ENCODE assay signal across 14 cellular contexts in genomic region chr7:67344481-67345193, GRCh38.
A peak's percentile ranks its signal among the peaks of the same experiment; 100 is the strongest.
DNase-seq lines count a peak whose midpoint lies in the region; ATAC-seq and TF ChIP-seq lines count a peak whose summit lies in the region.
"Had no signal": no experiment of that assay in that cellular context is flagged by ENCODE, and none has a peak within 500 bp of the region (broad histone marks: within the 10 kb centered on the region; RNA-seq: fewer than 3 reads in every experiment).

No MANE protein-coding gene starts in this region.

- no peak for ATAC-seq in Panc1

- no peaks in the 10 kb centered on the region for H3K9me3 Mint-ChIP-seq in activated CD4-positive, alpha-beta T cell treated with anti-CD3 and anti-CD28 coated beads, Interleukin-2, amount 10 ng/mL, durations not matched to agents 24 days and 14 days
- no peaks in the 10 kb centered on the region for H3K9me3 Mint-ChIP-seq in immature natural killer cell
- H3K9me3 Mint-ChIP-seq: HFFc6 had no signal

- BruUV-seq in Panc1 (replicated peaks; lab: Mats Ljungman, UMichigan), result TSS peak; percentile 23

- no peak for TF ChIP-seq CTCF in Panc1 (IDR thresholded peaks at IDR 0.05)
- no peak for TF ChIP-seq CTCF in vagina (IDR thresholded peaks at IDR 0.05)

- in situ Hi-C loops in Panc1 (cut with HindIII; ENCODE audit: low pct_unique_long_range_greater_than_20kb, low sequenced_read_pairs), result no loop called here

- no peak for TF ChIP-seq POLR2A in vagina (IDR thresholded peaks at IDR 0.05)

- H3K4me3 ChIP-seq in Panc1 (ENCODE audit: low read depth in 2 of 2, low read length in 2 of 2) (no peak overlapping the region), skeletal muscle tissue (ENCODE audit: low read length in 3 of 3) (peak overlapping the region in 1 of 3 donors; percentile 49), vagina (no peak overlapping the region)

- POLR2A ChIA-PET in Panc1 (lab: Charles Lee), result no interaction called here

- no peak overlapping the region for H3K9ac ChIP-seq in skeletal muscle tissue (ENCODE audit: low read depth in 1 of 3, low read length in 3 of 3)

- CTCF ChIA-PET in Panc1 (lab: Charles Lee), result no interaction called here

- no peaks in the 10 kb centered on the region for H3K36me3 ChIP-seq in Panc1 (ENCODE audit: control insufficient read depth, insufficient read depth, low read length)
- H3K36me3 ChIP-seq in skeletal muscle tissue (ENCODE audit: control insufficient read depth in 3 of 3, insufficient read depth in 3 of 3, low read length in 3 of 3), result peaks cover 45 to 69% (median 55%) of the 10 kb centered on the region in 3 donors
- H3K36me3 ChIP-seq in vagina, result peaks cover 0 to 5% of the 10 kb centered on the region in 2 donors

- no peaks in the 10 kb centered on the region for H3K27me3 Mint-ChIP-seq in activated CD4-positive, alpha-beta T cell treated with anti-CD3 and anti-CD28 coated beads, Interleukin-2, amount 10 ng/mL, durations not matched to agents 24 days and 14 days
- peaks cover 0 to 4% (median 2%) of the 10 kb centered on the region in 3 donors for H3K27me3 Mint-ChIP-seq in immature natural killer cell (ENCODE audit: low read depth in 3 of 3)

- no peak overlapping the region for H3K27ac ChIP-seq in Panc1 (ENCODE audit: low read length)
- H3K27ac ChIP-seq in epithelial cell of prostate, result peak overlapping the region; percentile 12
- peak overlapping the region; percentile 15 for H3K27ac ChIP-seq in skeletal muscle tissue (ENCODE audit: low read depth, low read length)
- no peak overlapping the region for H3K27ac ChIP-seq in vagina
- H3K27ac ChIP-seq: C4-2B had no signal

- intact Hi-C loops in activated CD4-positive, alpha-beta T cell treated with anti-CD3 and anti-CD28 coated beads, Interleukin-2, amount 10 ng/mL, durations not matched to agents 24 days and 14 days (cut with micrococcal nuclease), result no loop called here
- intact Hi-C loops in Panc1 (cut with micrococcal nuclease; ENCODE audit: unreplicated experiment) (no loop called here), vagina (cut with DNase I) (no loop called here)

- peak; percentile 43 for DNase-seq in activated CD4-positive, alpha-beta T cell treated with anti-CD3 and anti-CD28 coated beads, Interleukin-2, amount 10 ng/mL, durations not matched to agents 24 days and 14 days
- DNase-seq in activated CD4-positive, alpha-beta T cell treated with anti-CD3 and anti-CD28 coated beads, Interleukin-2, amount 50 U/mL, for 1 hour, result no peak
- no peak for DNase-seq in Panc1 (ENCODE audit: low read depth, low spot score)
- no peak for DNase-seq in epithelial cell of prostate (ENCODE audit: low read depth, low spot score)
- DNase-seq in immature natural killer cell, result no peak
- DNase-seq in GM19238 (ENCODE audit: insufficient read length, low spot score), result no peak
- DNase-seq in vagina (ENCODE audit: extremely low spot score in 2 of 2), result no peak
- DNase-seq: COR-L47, HFFc6, MM.1S, NCI-H187, NCI-H446 treated with DMSO at 0.1 percent for 48 hours had no signal

- H3K9me3 ChIP-seq in Panc1 (ENCODE audit: control insufficient read depth, insufficient read depth, low read depth, low read length) (peaks cover 7% of the 10 kb centered on the region; the same call in 1 of the 2 replicates), skeletal muscle tissue (ENCODE audit: control insufficient read depth in 3 of 3, low read length in 3 of 3) (no peaks in the 10 kb centered on the region), vagina (no peaks in the 10 kb centered on the region)

- no peaks in the 10 kb centered on the region for H3K27me3 ChIP-seq in Panc1 (ENCODE audit: control insufficient read depth, insufficient read depth, low read length)
- no peaks in the 10 kb centered on the region for H3K27me3 ChIP-seq in skeletal muscle tissue (ENCODE audit: control insufficient read depth in 3 of 3, insufficient read depth in 3 of 3, low read length in 3 of 3)
- no peaks in the 10 kb centered on the region for H3K27me3 ChIP-seq in vagina

- H3K4me1 Mint-ChIP-seq in activated CD4-positive, alpha-beta T cell treated with anti-CD3 and anti-CD28 coated beads, Interleukin-2, amount 10 ng/mL, durations not matched to agents 24 days and 14 days, result no peaks in the 10 kb centered on the region
- H3K4me1 Mint-ChIP-seq in immature natural killer cell, result no peaks in the 10 kb centered on the region

- no peaks in the 10 kb centered on the region for H3K4me1 ChIP-seq in Panc1 (ENCODE audit: control insufficient read depth, insufficient read depth, low read length)
- peaks cover 58 to 73% (median 69%) of the 10 kb centered on the region in 3 donors for H3K4me1 ChIP-seq in skeletal muscle tissue (ENCODE audit: control insufficient read depth in 3 of 3, insufficient read depth in 3 of 3, low read length in 3 of 3)
- H3K4me1 ChIP-seq in vagina, result no peaks in the 10 kb centered on the region

- no peak overlapping the region for H3K27ac Mint-ChIP-seq in activated CD4-positive, alpha-beta T cell treated with anti-CD3 and anti-CD28 coated beads, Interleukin-2, amount 10 ng/mL, durations not matched to agents 24 days and 14 days
- no peak overlapping the region for H3K27ac Mint-ChIP-seq in immature natural killer cell
- H3K27ac Mint-ChIP-seq: HFFc6 had no signal

- peaks cover 9% of the 10 kb centered on the region for H3K36me3 Mint-ChIP-seq in activated CD4-positive, alpha-beta T cell treated with anti-CD3 and anti-CD28 coated beads, Interleukin-2, amount 10 ng/mL, durations not matched to agents 24 days and 14 days (ENCODE audit: low read depth)
- H3K36me3 Mint-ChIP-seq in immature natural killer cell, result peaks cover 26 to 35% (median 32%) of the 10 kb centered on the region in 3 donors

- no peak overlapping the region for H3K4me3 Mint-ChIP-seq in activated CD4-positive, alpha-beta T cell treated with anti-CD3 and anti-CD28 coated beads, Interleukin-2, amount 10 ng/mL, durations not matched to agents 24 days and 14 days
- H3K4me3 Mint-ChIP-seq in immature natural killer cell, result no peak overlapping the region
- H3K4me3 Mint-ChIP-seq: HFFc6 had no signal

Comparison
In these comparisons a context has a peak if more than half of its experiments do, and no peak if none do; other contexts are left out.
1. H3K27ac ChIP-seq: peak in epithelial cell of prostate (single experiment) and skeletal muscle tissue (single experiment); none in Panc1 (single experiment) and vagina (single experiment).